In genomic region chr14:21106506-21107359, GRCh38 we compare ENCODE assay signal across 8 cellular contexts. TPM values are rescaled to one million over a fixed set of nuclear protein-coding genes. Genes with fewer than 3 reads are reported as not detected.
DNase-seq lines count a peak whose midpoint lies in the region; ATAC-seq and TF ChIP-seq lines count a peak whose summit lies in the region.

No MANE protein-coding gene starts in this region.

- H3K9me3 ChIP-seq in neutrophil: no peaks in the 10 kb centered on the region

- TF ChIP-seq CTCF in fibroblast of villous mesenchyme (IDR thresholded peaks at IDR 0.05; ENCODE audit: insufficient read depth, low read depth, low read length) (peak; percentile 93), neutrophil (IDR thresholded peaks at IDR 0.05) (peak; percentile 74)

- no peaks in the 10 kb centered on the region for H3K27me3 ChIP-seq in neutrophil

- H3K36me3 ChIP-seq in neutrophil: no peaks in the 10 kb centered on the region

- H3K4me1 ChIP-seq in neutrophil (ENCODE audit: control insufficient read depth in 1 of 2, insufficient read depth in 1 of 2, low read depth in 1 of 2, low read length in 1 of 2): peaks cover 26 to 31% of the 10 kb centered on the region in 2 experiments

- peak; percentile 20 for DNase-seq in DMS 273 treated with DMSO at 0.1 percent for 48 hours (lab: John Stamatoyannopoulos, UW)
- DNase-seq in LHCN-M2 (ENCODE audit: low read depth): peak; percentile 74
- peak; percentile 79 for DNase-seq in RPMI8226
- DNase-seq in activated gamma-delta T cell (lab: John Stamatoyannopoulos, UW): peak; percentile 20
- peak; percentile 77 for DNase-seq in fibroblast of villous mesenchyme (ENCODE audit: low read depth)
- peak in 44 of 49 donors; percentile 18 to 91 (median 70) for DNase-seq in substantia nigra (lab: John Stamatoyannopoulos, UW)

- no peak for ATAC-seq in GM18870 (IDR thresholded peaks at IDR 0.05; ENCODE audit: unreplicated experiment)

- H3K27ac ChIP-seq in neutrophil: peak overlapping the region; percentile 36
- peak overlapping the region; percentile 33 for H3K27ac ChIP-seq in substantia nigra (ENCODE audit: low read depth, low read length, poor library complexity, severe bottlenecking)

- no peak overlapping the region for H3K4me3 ChIP-seq in fibroblast of villous mesenchyme (ENCODE audit: low read depth, low read length)
- H3K4me3 ChIP-seq in neutrophil (ENCODE audit: low read depth in 1 of 2, low read length in 1 of 2): peak overlapping the region in 1 of 2 experiments; percentile 9

RNA-seq across cellular contexts. Expression of gene TMEM253, which starts 5.9 kb away (rescaled TPM):
- total RNA-seq in LHCN-M2 (2014; rRNA removed) (0.13 TPM in 1 of 2 replicates, not detected in the other), fibroblast of villous mesenchyme (0.64 TPM in 1 of 2 replicates, not detected in the other)
- 0.28 TPM for polyA plus RNA-seq in LHCN-M2 (2012)

RNA-seq across cellular contexts. Expression of gene ZNF219, which starts 8.3 kb away (rescaled TPM):
- total RNA-seq in LHCN-M2 (2014; rRNA removed) (18.3 and 19.1 TPM in 2 replicates), fibroblast of villous mesenchyme (1.7 and 2.6 TPM in 2 replicates)
- polyA plus RNA-seq in LHCN-M2 (2012): 12.2 TPM

RNA-seq across cellular contexts. Expression of gene ARHGEF40, which starts 36.6 kb away (rescaled TPM):
- total RNA-seq in LHCN-M2 (2014; rRNA removed) (42.0 and 43.9 TPM in 2 replicates), fibroblast of villous mesenchyme (39.6 and 45.3 TPM in 2 replicates)
- 21.4 TPM for polyA plus RNA-seq in LHCN-M2 (2012)

RNA-seq across cellular contexts. Expression of gene RNASE8, which starts 49.1 kb away (rescaled TPM):
- total RNA-seq in LHCN-M2 (2014; rRNA removed) (not detected in 2 replicates), fibroblast of villous mesenchyme (not detected in 2 replicates)
- polyA plus RNA-seq in LHCN-M2 (2012): not detected

RNA-seq across cellular contexts. Expression of gene OR5AU1, which starts 49.1 kb away (rescaled TPM):
- not detected in 2 replicates for total RNA-seq in LHCN-M2 (2014; rRNA removed)
- polyA plus RNA-seq in LHCN-M2 (2012): not detected
- total RNA-seq in fibroblast of villous mesenchyme: under 0.01 TPM in 1 of 2 replicates, not detected in the other

Comparison
In these comparisons a context has a peak if more than half of its experiments do, and no peak if none do; other contexts are left out.
1. DNase-seq: peak in every context shown above with its lines; median percentile 79 in RPMI8226; 77 in fibroblast of villous mesenchyme; 74 in LHCN-M2; 70 in substantia nigra; 20 in DMS 273 treated with DMSO at 0.1 percent for 48 hours; 20 in activated gamma-delta T cell.